1 cellular context compared by ENCODE assay signal in the genomic region with DNA sequence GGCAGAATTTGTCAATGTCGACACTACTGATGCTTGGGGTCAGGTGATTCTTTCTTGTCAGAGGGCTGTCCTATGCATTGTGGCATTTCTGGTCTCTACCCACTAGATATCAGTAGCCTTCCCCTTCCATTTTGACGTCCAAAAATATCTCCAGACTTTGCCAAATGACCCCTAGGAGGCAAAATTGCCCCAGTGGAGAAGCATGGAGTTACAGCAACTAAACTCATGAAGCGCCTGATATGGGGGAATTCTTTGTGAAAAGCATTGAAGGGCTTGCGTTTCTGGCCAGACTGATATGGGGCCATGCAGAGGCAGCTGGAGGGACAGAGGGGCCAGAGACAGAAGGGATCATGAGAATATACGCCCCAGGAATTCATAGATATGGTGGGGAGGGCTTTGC.
TF ChIP-seq lines count a peak whose summit lies in the region.

No MANE protein-coding gene starts in this region.

TF ChIP-seq in GM12878, 131 proteins besides CTCF, POLR2A, EP300 and RAD21 (continued from another document):
- TF ChIP-seq, protein P1, sequence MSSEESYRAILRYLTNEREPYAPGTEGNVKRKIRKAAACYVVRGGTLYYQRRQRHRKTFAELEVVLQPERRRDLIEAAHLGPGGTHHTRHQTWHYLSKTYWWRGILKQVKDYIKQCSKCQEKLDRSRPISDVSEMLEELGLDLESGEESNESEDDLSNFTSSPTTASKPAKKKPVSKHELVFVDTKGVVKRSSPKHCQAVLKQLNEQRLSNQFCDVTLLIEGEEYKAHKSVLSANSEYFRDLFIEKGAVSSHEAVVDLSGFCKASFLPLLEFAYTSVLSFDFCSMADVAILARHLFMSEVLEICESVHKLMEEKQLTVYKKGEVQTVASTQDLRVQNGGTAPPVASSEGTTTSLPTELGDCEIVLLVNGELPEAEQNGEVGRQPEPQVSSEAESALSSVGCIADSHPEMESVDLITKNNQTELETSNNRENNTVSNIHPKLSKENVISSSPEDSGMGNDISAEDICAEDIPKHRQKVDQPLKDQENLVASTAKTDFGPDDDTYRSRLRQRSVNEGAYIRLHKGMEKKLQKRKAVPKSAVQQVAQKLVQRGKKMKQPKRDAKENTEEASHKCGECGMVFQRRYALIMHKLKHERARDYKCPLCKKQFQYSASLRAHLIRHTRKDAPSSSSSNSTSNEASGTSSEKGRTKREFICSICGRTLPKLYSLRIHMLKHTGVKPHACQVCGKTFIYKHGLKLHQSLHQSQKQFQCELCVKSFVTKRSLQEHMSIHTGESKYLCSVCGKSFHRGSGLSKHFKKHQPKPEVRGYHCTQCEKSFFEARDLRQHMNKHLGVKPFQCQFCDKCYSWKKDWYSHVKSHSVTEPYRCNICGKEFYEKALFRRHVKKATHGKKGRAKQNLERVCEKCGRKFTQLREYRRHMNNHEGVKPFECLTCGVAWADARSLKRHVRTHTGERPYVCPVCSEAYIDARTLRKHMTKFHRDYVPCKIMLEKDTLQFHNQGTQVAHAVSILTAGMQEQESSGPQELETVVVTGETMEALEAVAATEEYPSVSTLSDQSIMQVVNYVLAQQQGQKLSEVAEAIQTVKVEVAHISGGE (CRISPR knock-in tag; IDR thresholded peaks at IDR 0.05) = no peak
- TF ChIP-seq SREBF2 (IDR thresholded peaks at IDR 0.05; ENCODE audit: low read length) (no peak), PRDM15 (CRISPR knock-in tag; IDR thresholded peaks at IDR 0.05) (no peak), ZZZ3 (IDR thresholded peaks at IDR 0.05; ENCODE audit: control insufficient read depth, insufficient read length, low read depth) (no peak), CBFB (IDR thresholded peaks at IDR 0.05; ENCODE audit: low read depth) (no peak), CHD1 (IDR thresholded peaks at IDR 0.05; ENCODE audit: low read depth, low read length) (no peak), NKRF (conservative IDR thresholded peaks at IDR 0.05) (no peak), RBBP5 (conservative IDR thresholded peaks at IDR 0.05) (no peak)
